ENCODE assay signal across 8 cellular contexts in the genomic region with DNA sequence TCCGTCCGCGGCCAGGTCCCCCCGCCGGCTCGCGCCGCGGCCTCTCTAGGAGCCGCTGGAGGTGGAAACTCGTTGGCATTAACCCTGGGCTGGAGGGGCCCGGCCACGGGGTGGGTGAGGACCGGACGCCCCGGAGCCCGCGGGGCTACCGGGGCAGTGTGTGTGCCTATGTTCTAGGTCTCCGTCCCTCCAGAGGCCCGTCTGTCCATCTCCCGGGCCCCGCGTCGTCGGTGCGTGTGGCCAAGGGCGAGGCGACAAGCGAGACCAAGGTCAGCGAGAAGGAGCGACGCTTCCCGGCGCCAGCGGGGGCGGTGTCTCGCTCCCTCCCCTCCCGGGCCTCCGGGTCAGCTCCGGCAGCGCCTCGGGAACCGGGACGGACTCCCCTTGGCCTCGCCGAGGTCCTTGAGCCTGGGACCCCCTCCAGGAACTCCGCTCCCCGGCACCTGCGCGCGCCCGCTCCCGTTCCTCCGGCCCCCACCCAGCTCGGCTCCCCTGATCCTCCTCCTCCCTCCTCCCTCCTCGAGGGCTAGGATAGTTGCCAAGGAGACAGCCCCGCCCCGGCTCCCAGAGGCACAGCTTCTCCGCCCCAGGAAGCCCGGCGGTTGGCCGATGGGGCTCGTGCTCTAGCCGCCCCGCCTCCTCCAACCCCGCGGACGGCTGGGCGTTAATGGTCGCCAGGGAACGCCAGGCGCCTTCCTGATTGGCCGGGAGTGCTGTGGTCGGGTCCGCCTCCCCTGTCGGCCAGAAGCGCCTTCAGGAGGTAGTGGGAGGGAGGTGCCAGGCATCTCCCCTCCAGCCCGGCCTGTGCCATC. TPM values are rescaled to one million over a fixed set of nuclear protein-coding genes. Genes with fewer than 3 reads are reported as not detected.
A peak's percentile ranks its signal among the peaks of the same experiment; 100 is the strongest.
DNase-seq lines count a peak whose midpoint lies in the region; ATAC-seq lines count a peak whose summit lies in the region.

No MANE protein-coding gene starts in this region.

- no peaks in the 10 kb centered on the region for H3K27me3 Mint-ChIP-seq in IgD-negative memory B cell

- H3K36me3 Mint-ChIP-seq in IgD-negative memory B cell = no peaks in the 10 kb centered on the region

- ATAC-seq in GM21529 (IDR thresholded peaks at IDR 0.05; ENCODE audit: unreplicated experiment) = peak; percentile 79

- H3K4me1 Mint-ChIP-seq in IgD-negative memory B cell = peaks cover 9 to 14% (median 12%) of the 10 kb centered on the region in 3 donors

- peak overlapping the region; percentile 93 for H3K27ac ChIP-seq in epithelial cell of prostate

- H3K4me3 Mint-ChIP-seq in IgD-negative memory B cell = peak overlapping the region; percentile 85 to 95 (median 92)

- H3K27ac Mint-ChIP-seq in IgD-negative memory B cell = peak overlapping the region; percentile 94 to 99 (median 97)

- H3K9me3 Mint-ChIP-seq in IgD-negative memory B cell = no peaks in the 10 kb centered on the region

- DNase-seq in DMS53 (lab: John Stamatoyannopoulos, UW) (peak; percentile 100), OCI-M1 (lab: John Stamatoyannopoulos, UW) (peak; percentile 100), activated T-cell treated with anti-CD3 and anti-CD28 coated beads for 48 hours (ENCODE audit: low read depth) (peak; percentile 96), epithelial cell of prostate (ENCODE audit: low read depth, low spot score) (peak; percentile 83), mucosa of gallbladder (ENCODE audit: low spot score) (peak; percentile 98)
- peak; percentile 93 for DNase-seq in stimulated activated CD8-positive, alpha-beta memory T cell treated with anti-CD3 and anti-CD28 coated beads, Interleukin-4, amount 100 ng/mL, for 24 hours (ENCODE audit: low read depth)

RNA-seq across cellular contexts. Expression of gene ZNF768, which starts 0.7 kb away (rescaled TPM):
- polyA plus RNA-seq in IgD-negative memory B cell = 12.7 TPM
- total RNA-seq in mucosa of gallbladder = 61.1 TPM

RNA-seq across cellular contexts. Expression of gene ZNF747, which starts 7.6 kb away (rescaled TPM):
- polyA plus RNA-seq in IgD-negative memory B cell = 14.8 TPM
- total RNA-seq in mucosa of gallbladder = 11.9 TPM

RNA-seq across cellular contexts. Expression of gene ZNF764, which starts 31.1 kb away (rescaled TPM):
- polyA plus RNA-seq in IgD-negative memory B cell = 6.2 TPM
- 12.1 TPM for total RNA-seq in mucosa of gallbladder

RNA-seq across cellular contexts. Expression of gene ZNF688, which starts 44.5 kb away (rescaled TPM):
- polyA plus RNA-seq in IgD-negative memory B cell = 40.7 TPM
- 23.5 TPM for total RNA-seq in mucosa of gallbladder

RNA-seq across cellular contexts. Expression of gene ITGAL, which starts 54.5 kb away (rescaled TPM):
- 51.9 TPM for polyA plus RNA-seq in IgD-negative memory B cell
- total RNA-seq in mucosa of gallbladder = 16.7 TPM

Comparison
In these comparisons a context has a peak if more than half of its experiments do, and no peak if none do; other contexts are left out.
1. Peak in every context shown above with its lines: DNase-seq, ATAC-seq and H3K27ac ChIP-seq.